In genomic region chr17:49787932-49788442, GRCh38 we compare ENCODE assay signal across 8 cellular contexts. TPM values are rescaled to one million over a fixed set of nuclear protein-coding genes. Genes with fewer than 3 reads are reported as not detected.
A peak's percentile ranks its signal among the peaks of the same experiment; 100 is the strongest.
DNase-seq lines count a peak whose midpoint lies in the region; ATAC-seq and TF ChIP-seq lines count a peak whose summit lies in the region.

No MANE protein-coding gene starts in this region.

- intact Hi-C loops in A673 (cut with micrococcal nuclease; ENCODE audit: unreplicated experiment) = no loop called here

- H3K27me3 ChIP-seq in A673 (replicated peaks; ENCODE audit: insufficient read depth, low read depth, low read length, poor library complexity) (no peaks in the 10 kb centered on the region), HUES64 (ENCODE audit: insufficient read depth, low read length) (peaks cover 13% of the 10 kb centered on the region), iPS-15b (ENCODE audit: control insufficient read depth, insufficient read depth, low read length) (peaks cover 2% of the 10 kb centered on the region)

- peak overlapping the region; percentile 98 for H3K27ac ChIP-seq in A673 (ENCODE audit: low read depth, low read length, poor library complexity, severe bottlenecking)
- peak overlapping the region; percentile 77 for H3K27ac ChIP-seq in HUES64 (ENCODE audit: low read depth, low read length)

- BruUV-seq in A673 (replicated peaks; lab: Mats Ljungman, UMichigan) = TSS peak; percentile 70

- H3K4me3 ChIP-seq in A673 (ENCODE audit: low read depth, low read length, poor library complexity, severe bottlenecking) = peak overlapping the region; percentile 73
- peak overlapping the region; percentile 86 for H3K4me3 ChIP-seq in HUES64 (ENCODE audit: low read length)
- peak overlapping the region; percentile 96 for H3K4me3 ChIP-seq in iPS-15b (ENCODE audit: low read depth, low read length)

- TF ChIP-seq CTCF in A673 (conservative IDR thresholded peaks at IDR 0.05; ENCODE audit: low read depth, low read length) = no peak

- H3K36me3 Mint-ChIP-seq in activated T-helper 17 cell treated with anti-CD3 and anti-CD28 coated beads, Interleukin-2, amount 50 U/mL, for 72 hours (ENCODE audit: low read depth) = peaks cover 49% of the 10 kb centered on the region

- CTCF ChIA-PET in A673 (lab: Charles Lee) = interaction anchor here (0.5 kb wide), 1 partner anchor 1115 kb away, joined by 3 read pairs; no protein-coding TSS in a partner anchor

- H3K27ac Mint-ChIP-seq in activated T-helper 17 cell treated with anti-CD3 and anti-CD28 coated beads, Interleukin-2, amount 50 U/mL, for 72 hours = peak overlapping the region; percentile 99

- H3K36me3 ChIP-seq in A673 (ENCODE audit: insufficient read depth, low read length, poor library complexity, severe bottlenecking) (peaks cover 16% of the 10 kb centered on the region), HUES64 (ENCODE audit: insufficient read depth, low read length) (peaks cover 26% of the 10 kb centered on the region), iPS-15b (ENCODE audit: control insufficient read depth, insufficient read depth, low read length) (peaks cover 10% of the 10 kb centered on the region)

- peaks cover 13% of the 10 kb centered on the region for H3K4me1 ChIP-seq in A673 (ENCODE audit: insufficient read depth, low read length, poor library complexity, severe bottlenecking)
- H3K4me1 ChIP-seq in HUES64 (ENCODE audit: insufficient read depth, low read length) = peaks cover 12% of the 10 kb centered on the region
- peaks cover 3% of the 10 kb centered on the region for H3K4me1 ChIP-seq in iPS-15b (ENCODE audit: control insufficient read depth, insufficient read depth, low read length)

- peak overlapping the region; percentile 98 for H3K4me3 Mint-ChIP-seq in activated T-helper 17 cell treated with anti-CD3 and anti-CD28 coated beads, Interleukin-2, amount 50 U/mL, for 72 hours

- no peak for ATAC-seq in activated T-helper 17 cell treated with anti-CD3 and anti-CD28 coated beads, Interleukin-2, amount 50 U/mL, for 72 hours (replicated peaks)
- ATAC-seq in stimulated activated naive CD8-positive, alpha-beta T cell treated with anti-CD3 and anti-CD28 coated beads, Interleukin-15, Interleukin-2, amounts not matched to agents 100 U/mL and 50 U/mL, for 24 hours = no peak

- H3K4me1 Mint-ChIP-seq in activated T-helper 17 cell treated with anti-CD3 and anti-CD28 coated beads, Interleukin-2, amount 50 U/mL, for 72 hours = peaks cover 21% of the 10 kb centered on the region

- DNase-seq in A673 (ENCODE audit: low spot score) = no peak
- peak; percentile 22 for DNase-seq in stimulated activated naive CD8-positive, alpha-beta T cell treated with anti-CD3 and anti-CD28 coated beads, Interleukin-15, Interleukin-2, amounts not matched to agents 100 U/mL and 50 U/mL, for 24 hours
- no peak for DNase-seq in GM19240 (ENCODE audit: insufficient read length, low spot score)
- DNase-seq in medulla oblongata (ENCODE audit: extremely low spot score) = no peak
- no peak for DNase-seq in EL

- no peaks in the 10 kb centered on the region for H3K9me3 Mint-ChIP-seq in activated T-helper 17 cell treated with anti-CD3 and anti-CD28 coated beads, Interleukin-2, amount 50 U/mL, for 72 hours

- H3K9me3 ChIP-seq in A673 (ENCODE audit: low read depth, low read length, poor library complexity, severe bottlenecking) (no peaks in the 10 kb centered on the region), HUES64 (ENCODE audit: insufficient read depth, low read depth, low read length) (no peaks in the 10 kb centered on the region), iPS-15b (ENCODE audit: control insufficient read depth, insufficient read depth, low read length) (no peaks in the 10 kb centered on the region)

- WGBS in HUES64 = 3% methylated on average over 16 of the region's 16 CpGs

- POLR2A ChIA-PET in A673 (lab: Charles Lee; ENCODE audit: low non-redundant PET) = interaction anchor here (0.6 to 1.2 kb wide), 2 partner anchors 24 to 43 kb away, joined by 3 to 5 read pairs; partner anchors contain the start of gene FAM117A

- no peaks in the 10 kb centered on the region for H3K27me3 Mint-ChIP-seq in activated T-helper 17 cell treated with anti-CD3 and anti-CD28 coated beads, Interleukin-2, amount 50 U/mL, for 72 hours

- peak overlapping the region; percentile 77 for H3K9ac ChIP-seq in HUES64 (ENCODE audit: low read depth, low read length)
- peak overlapping the region; percentile 56 for H3K9ac ChIP-seq in iPS-15b (ENCODE audit: low read depth, low read length)

RNA-seq across cellular contexts. Expression of gene KAT7, which starts 0.5 kb away (rescaled TPM):
- total RNA-seq in A673 (2021) = 94.0 and 96.2 TPM in 2 replicates
- polyA plus RNA-seq in HUES64 (2013, experiment 1 of 2) = 113 TPM
- polyA plus RNA-seq in HUES64 (2013, experiment 2 of 2) = 117 TPM
- 10 to 100 TPM; 66.4 to 86.4 TPM for total RNA-seq in activated T-helper 17 cell treated with anti-CD3 and anti-CD28 coated beads, Interleukin-2, amount 50 U/mL, for 72 hours

RNA-seq across cellular contexts. Expression of gene FAM117A, which starts 24.1 kb away (rescaled TPM):
- total RNA-seq in A673 (2021) = 10.1 and 10.8 TPM in 2 replicates
- 19.7 TPM for polyA plus RNA-seq in HUES64 (2013, experiment 1 of 2)
- polyA plus RNA-seq in HUES64 (2013, experiment 2 of 2) = 23.4 TPM
- total RNA-seq in activated T-helper 17 cell treated with anti-CD3 and anti-CD28 coated beads, Interleukin-2, amount 50 U/mL, for 72 hours = 10 to 100 TPM; 25.8 TPM

RNA-seq across cellular contexts. Expression of gene TAC4, which starts 59.9 kb away (rescaled TPM):
- not detected in 2 replicates for total RNA-seq in A673 (2021)
- polyA plus RNA-seq in HUES64 (2013, experiment 1 of 2) = not detected
- not detected for polyA plus RNA-seq in HUES64 (2013, experiment 2 of 2)
- total RNA-seq in activated T-helper 17 cell treated with anti-CD3 and anti-CD28 coated beads, Interleukin-2, amount 50 U/mL, for 72 hours = not detected
